In genomic region chr2:100416939-100417744, GRCh38 we compare ENCODE assay signal across 8 cellular contexts. TPM values are rescaled to one million over a fixed set of nuclear protein-coding genes. Genes with fewer than 3 reads are reported as not detected.
A peak's percentile ranks its signal among the peaks of the same experiment; 100 is the strongest.
DNase-seq lines count a peak whose midpoint lies in the region; ATAC-seq lines count a peak whose summit lies in the region.

Gene CHST10 (minus strand): TSS chr2:100417668. CDS start chr2:100406675, 10,993 bp downstream.

- DNase-seq in SIG-M5 treated with dmso at 0.1 percent for 504 hours (lab: John Stamatoyannopoulos, UW; ENCODE audit: unreplicated experiment), result peak; percentile 71
- DNase-seq in SIG-M5 (lab: John Stamatoyannopoulos, UW), result no peak
- peak; percentile 61 for DNase-seq in NCI-H345 treated with DMSO at 0.1 percent for 48 hours (lab: John Stamatoyannopoulos, UW; ENCODE audit: unreplicated experiment)
- DNase-seq in activated CD8-positive, alpha-beta T cell treated with anti-CD3 and anti-CD28 coated beads, Interleukin-2, amount 10 ng/mL, durations not matched to agents 7 days and 5 days, result peak; percentile 54
- peak; percentile 14 for DNase-seq in effector CD8-positive, alpha-beta T cell (lab: John Stamatoyannopoulos, UW)
- DNase-seq in medulla oblongata (ENCODE audit: extremely low spot score), result peak; percentile 72
- DNase-seq in stimulated activated CD8-positive, alpha-beta memory T cell treated with anti-CD3 and anti-CD28 coated beads, Interleukin-12 subunit alpha, Interleukin-12 subunit beta, amount 100 ng/mL, for 24 hours (ENCODE audit: extremely low read depth), result peak; percentile 33

- POLR2A ChIA-PET in activated CD8-positive, alpha-beta T cell treated with anti-CD3 and anti-CD28 coated beads, Interleukin-2, amount 10 ng/mL, durations not matched to agents 7 days and 5 days (lab: Charles Lee), result interaction anchor here (0.6 to 1.5 kb wide), 3 partner anchors 50 to 163 kb away, joined by 3 to 5 read pairs (median 3); partner anchors contain the start of gene PDCL3

- peaks cover 20% of the 10 kb centered on the region for H3K4me1 Mint-ChIP-seq in activated CD8-positive, alpha-beta T cell treated with anti-CD3 and anti-CD28 coated beads, Interleukin-2, amount 10 ng/mL, durations not matched to agents 7 days and 5 days (ENCODE audit: low read depth)

- H3K9me3 Mint-ChIP-seq in activated CD8-positive, alpha-beta T cell treated with anti-CD3 and anti-CD28 coated beads, Interleukin-2, amount 10 ng/mL, durations not matched to agents 7 days and 5 days (ENCODE audit: insufficient read depth), result no peaks in the 10 kb centered on the region

- peak; percentile 85 for ATAC-seq in HG02981 (IDR thresholded peaks at IDR 0.05; ENCODE audit: unreplicated experiment)
- ATAC-seq in activated CD8-positive, alpha-beta T cell treated with anti-CD3 and anti-CD28 coated beads, Interleukin-2, amount 10 ng/mL, durations not matched to agents 7 days and 5 days, result peak; percentile 93

- H3K27me3 Mint-ChIP-seq in activated CD8-positive, alpha-beta T cell treated with anti-CD3 and anti-CD28 coated beads, Interleukin-2, amount 10 ng/mL, durations not matched to agents 7 days and 5 days (ENCODE audit: low read depth), result peaks cover 4% of the 10 kb centered on the region

- H3K36me3 Mint-ChIP-seq in activated CD8-positive, alpha-beta T cell treated with anti-CD3 and anti-CD28 coated beads, Interleukin-2, amount 10 ng/mL, durations not matched to agents 7 days and 5 days (ENCODE audit: low read depth), result peaks cover 2% of the 10 kb centered on the region

- peak within 1 kb of the TSS; percentile 65 for H3K27ac Mint-ChIP-seq in activated CD8-positive, alpha-beta T cell treated with anti-CD3 and anti-CD28 coated beads, Interleukin-2, amount 10 ng/mL, durations not matched to agents 7 days and 5 days

- CTCF ChIA-PET in activated CD8-positive, alpha-beta T cell treated with anti-CD3 and anti-CD28 coated beads, Interleukin-2, amount 10 ng/mL, durations not matched to agents 7 days and 5 days (lab: Charles Lee), result interaction anchor here (1.0 to 1.8 kb wide), 3 partner anchors 10 to 154 kb away, joined by 3 to 8 read pairs (median 4); no protein-coding TSS in a partner anchor

- peak within 1 kb of the TSS; percentile 86 for H3K4me3 Mint-ChIP-seq in activated CD8-positive, alpha-beta T cell treated with anti-CD3 and anti-CD28 coated beads, Interleukin-2, amount 10 ng/mL, durations not matched to agents 7 days and 5 days

RNA-seq across cellular contexts. Expression of gene CHST10, which starts in this region (rescaled TPM):
- 1 to 10 TPM; 6.2 to 8.5 TPM for total RNA-seq in activated CD8-positive, alpha-beta T cell treated with anti-CD3 and anti-CD28 coated beads, Interleukin-2, amount 10 ng/mL, durations not matched to agents 7 days and 5 days
